ENCODE assay signal across 8 cellular contexts in the genomic region with DNA sequence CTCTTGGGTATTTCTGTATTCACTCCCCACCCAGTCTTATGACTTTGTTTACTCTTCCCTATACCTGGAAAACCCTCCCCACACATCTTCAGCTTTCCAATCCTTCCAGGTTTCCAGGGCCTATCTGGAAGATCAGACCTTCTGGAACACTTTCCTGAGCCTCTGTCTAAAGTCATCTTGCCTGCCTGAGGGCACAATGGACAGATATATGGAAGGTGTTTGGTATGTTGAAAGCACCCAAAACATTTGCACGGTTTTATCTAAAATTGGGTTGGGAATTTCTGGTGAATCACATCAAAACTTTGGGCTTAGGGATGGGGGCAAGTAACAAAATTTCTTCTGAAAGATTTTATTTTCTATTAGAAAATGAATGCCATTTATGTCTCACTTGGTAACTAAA. TPM values are rescaled to one million over a fixed set of nuclear protein-coding genes. Genes with fewer than 3 reads are reported as not detected.
"Had no signal": no experiment of that assay in that cellular context is flagged by ENCODE, and none has a peak within 500 bp of the region (broad histone marks: within the 10 kb centered on the region; RNA-seq: fewer than 3 reads in every experiment).

No MANE protein-coding gene starts in this region.

- FAIRE-seq: HepG2, HTR-8/SVneo, K562 had no signal

- H3K27me3 Mint-ChIP-seq: IgD-negative memory B cell had no signal

- DNase-seq: IMR-90, KBM-7 had no signal

- H3K4me3 Mint-ChIP-seq: IgD-negative memory B cell had no signal

- ATAC-seq: HepG2, K562 had no signal

- H3K9me3 Mint-ChIP-seq: IgD-negative memory B cell had no signal

- H3K4me3 ChIP-seq: K562 had no signal

- H3K27ac ChIP-seq: HL-60 had no signal

- H3K4me1 Mint-ChIP-seq: IgD-negative memory B cell had no signal

- H3K36me3 Mint-ChIP-seq: IgD-negative memory B cell had no signal

- H3K27ac Mint-ChIP-seq: IgD-negative memory B cell had no signal

RNA-seq across cellular contexts. Expression of a gene that starts 16.0 kb away (rescaled TPM):
- total RNA-seq: IMR-90, K562 had no signal
- polyA plus RNA-seq: IgD-negative memory B cell, K562 had no signal

RNA-seq across cellular contexts. Expression of a gene that starts 33.1 kb away (rescaled TPM):
- total RNA-seq: HT1080, IMR-90, K562 had no signal
- polyA plus RNA-seq: IgD-negative memory B cell, IMR-90, K562 had no signal
